In the genomic region with DNA sequence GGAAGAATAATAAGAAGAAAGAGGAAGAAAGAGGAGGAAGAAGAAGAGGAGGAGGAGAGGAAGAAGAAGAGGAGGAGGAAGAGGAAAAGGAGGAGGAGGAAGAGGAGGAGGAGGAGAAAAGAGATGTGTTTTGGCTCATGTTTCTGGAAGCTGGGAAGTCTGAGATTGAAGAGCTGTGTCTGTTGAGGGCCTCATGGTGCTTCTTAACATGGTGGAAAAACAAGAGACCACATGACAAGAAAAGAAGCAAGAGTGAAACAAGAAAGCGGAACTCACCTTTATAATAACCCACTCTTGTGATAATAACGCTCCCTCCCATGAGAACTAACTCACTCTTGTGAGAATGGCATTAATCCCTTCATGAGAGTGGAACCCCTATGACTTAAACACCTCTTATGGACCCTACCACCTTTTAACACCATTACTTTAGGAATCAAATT, we compare ENCODE assay signal across 11 cellular contexts. TPM values are rescaled to one million over a fixed set of nuclear protein-coding genes. Genes with fewer than 3 reads are reported as not detected.
DNase-seq lines count a peak whose midpoint lies in the region; ATAC-seq and TF ChIP-seq lines count a peak whose summit lies in the region.
"Had no signal": no experiment of that assay in that cellular context is flagged by ENCODE, and none has a peak within 500 bp of the region (broad histone marks: within the 10 kb centered on the region; RNA-seq: fewer than 3 reads in every experiment).

No MANE protein-coding gene starts in this region.

- TF ChIP-seq CTCF in ascending aorta (IDR thresholded peaks at IDR 0.05): no peak

- H3K27ac Mint-ChIP-seq in naive B cell: peak overlapping the region in 3 of 6 donors; percentile 8 to 75 (median 56)
- H3K27ac Mint-ChIP-seq: activated naive CD8-positive, alpha-beta T cell treated with anti-CD3 and anti-CD28 coated beads, Interleukin-2, amount 10 ng/mL, durations not matched to agents 7 days and 5 days had no signal

- H3K36me3 ChIP-seq in ascending aorta: no peaks in the 10 kb centered on the region
- H3K36me3 ChIP-seq: stomach had no signal

- H3K4me1 ChIP-seq in ascending aorta: no peaks in the 10 kb centered on the region

- DNase-seq in naive B cell (peak; percentile 22), COLO829 (ENCODE audit: low spot score) (no peak), ascending aorta (ENCODE audit: low spot score in 2 of 2) (no peak), NCI-H345 treated with DMSO at 0.1 percent for 48 hours (lab: John Stamatoyannopoulos, UW; ENCODE audit: unreplicated experiment) (no peak)
- DNase-seq: activated naive CD8-positive, alpha-beta T cell treated with anti-CD3 and anti-CD28 coated beads, Interleukin-2, amount 10 ng/mL, durations not matched to agents 7 days and 5 days; HCEC 1CT; stimulated activated CD4-positive, alpha-beta T cell treated with anti-CD3 and anti-CD28 coated beads, Interleukin-4, amount 100 ng/mL, for 1 hour; stomach had no signal

- no peaks in the 10 kb centered on the region for H3K36me3 Mint-ChIP-seq in naive B cell
- H3K36me3 Mint-ChIP-seq: activated naive CD8-positive, alpha-beta T cell treated with anti-CD3 and anti-CD28 coated beads, Interleukin-2, amount 10 ng/mL, durations not matched to agents 7 days and 5 days had no signal

- no peak overlapping the region for H3K4me3 Mint-ChIP-seq in naive B cell
- H3K4me3 Mint-ChIP-seq: activated naive CD8-positive, alpha-beta T cell treated with anti-CD3 and anti-CD28 coated beads, Interleukin-2, amount 10 ng/mL, durations not matched to agents 7 days and 5 days had no signal

- peaks cover 7 to 13% (median 8%) of the 10 kb centered on the region in 3 donors for H3K27me3 Mint-ChIP-seq in naive B cell

- H3K9me3 Mint-ChIP-seq in naive B cell: no peaks in the 10 kb centered on the region
- H3K9me3 Mint-ChIP-seq: activated naive CD8-positive, alpha-beta T cell treated with anti-CD3 and anti-CD28 coated beads, Interleukin-2, amount 10 ng/mL, durations not matched to agents 7 days and 5 days had no signal

- H3K4me1 Mint-ChIP-seq in naive B cell: peaks cover 5 to 21% (median 16%) of the 10 kb centered on the region in 3 donors

- no peak overlapping the region for H3K4me3 ChIP-seq in ascending aorta
- H3K4me3 ChIP-seq: stomach had no signal

- no peaks in the 10 kb centered on the region for H3K27me3 ChIP-seq in ascending aorta

- no peaks in the 10 kb centered on the region for H3K9me3 ChIP-seq in ascending aorta
- H3K9me3 ChIP-seq: stomach had no signal

- ATAC-seq in GM18870 (IDR thresholded peaks at IDR 0.05; ENCODE audit: unreplicated experiment): peak; percentile 59
- peak; percentile 63 for ATAC-seq in GM21717 (IDR thresholded peaks at IDR 0.05; ENCODE audit: unreplicated experiment)
- ATAC-seq in HG03354 (IDR thresholded peaks at IDR 0.05; ENCODE audit: poor library complexity, severe bottlenecking, unreplicated experiment): peak; percentile 60
- ATAC-seq in naive B cell (ENCODE audit: low read depth in 2 of 2): peak; percentile 66 to 76

- H3K27ac ChIP-seq in ascending aorta: no peak overlapping the region
- H3K27ac ChIP-seq: stomach had no signal

- intact Hi-C loops in ascending aorta (cut with DNase I): no loop called here

RNA-seq across cellular contexts. Expression of gene RANBP6, which starts 36.1 kb away (rescaled TPM):
- 10 to 100 TPM; 16.4 to 22.8 (median 20.4) TPM for polyA plus RNA-seq in naive B cell (ENCODE audit: low read depth in 6 of 6)
- 8.3 TPM for total RNA-seq in ascending aorta
